8 cellular contexts compared by ENCODE assay signal in the genomic region with DNA sequence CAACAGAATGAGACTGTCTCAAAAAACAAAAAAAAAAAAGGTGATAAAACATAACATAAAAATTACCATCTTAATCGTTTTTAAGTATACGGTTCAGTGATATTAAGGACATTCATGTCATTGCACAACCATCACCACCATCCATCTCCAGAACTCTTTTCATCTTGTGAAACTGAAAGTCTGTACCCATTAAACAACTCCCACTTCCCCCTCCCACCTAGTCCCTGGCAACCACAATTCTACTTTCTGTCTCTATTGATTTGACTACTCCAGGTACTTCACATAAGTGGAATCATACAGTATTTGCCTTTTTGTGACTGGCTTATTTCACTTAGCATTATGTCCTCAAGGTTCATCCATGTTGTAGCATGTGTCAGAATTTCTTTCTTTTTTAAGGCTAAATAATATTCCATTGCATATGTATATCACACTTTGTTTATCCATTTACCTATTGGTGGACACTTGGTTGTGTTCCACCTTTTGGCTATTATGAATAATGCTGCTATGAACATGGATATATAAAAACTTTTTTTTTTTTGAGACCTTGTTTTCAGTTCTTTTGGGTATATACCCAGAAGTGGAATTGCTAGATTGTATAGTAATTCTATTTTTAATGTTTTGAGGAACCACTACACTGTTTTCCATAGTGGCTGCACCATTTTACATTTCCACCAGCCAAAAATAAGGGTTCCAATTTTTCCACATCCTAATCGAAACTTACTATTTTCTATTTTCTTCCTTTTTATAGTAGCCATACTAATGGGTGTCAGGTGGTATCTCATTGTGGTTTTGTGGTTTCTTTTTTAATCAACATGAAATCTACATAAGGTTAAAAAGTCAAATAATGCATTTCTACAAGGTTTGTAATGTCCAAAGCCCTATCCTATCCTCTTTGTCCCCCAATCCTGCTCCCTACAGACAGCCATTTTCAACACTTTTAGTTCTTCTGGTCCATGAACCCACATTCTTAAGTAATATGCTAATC.
DNase-seq lines count a peak whose midpoint lies in the region; ATAC-seq and TF ChIP-seq lines count a peak whose summit lies in the region.

No MANE protein-coding gene starts in this region.

- H3K4me3 ChIP-seq in foreskin fibroblast (ENCODE audit: low read depth in 1 of 2, low read length in 2 of 2): no peak overlapping the region

- no peak for TF ChIP-seq CTCF in foreskin fibroblast (IDR thresholded peaks at IDR 0.05; ENCODE audit: low read depth, low read length)

- ATAC-seq in GM19395 (IDR thresholded peaks at IDR 0.05; ENCODE audit: unreplicated experiment): peak; percentile 95
- peak; percentile 91 for ATAC-seq in HG03039 (IDR thresholded peaks at IDR 0.05; ENCODE audit: unreplicated experiment)

- DNase-seq in T-helper 2 cell: peak in 3 of 5 experiments; percentile 16 to 79 (median 28)
- DNase-seq in stimulated activated CD8-positive, alpha-beta memory T cell treated with anti-CD3 and anti-CD28 coated beads, Interleukin-15, amount 100 ng/mL, for 48 hours (ENCODE audit: low read depth in 2 of 2): peak; percentile 11 to 36
- no peak for DNase-seq in foreskin fibroblast
- DNase-seq in cerebellar nuclear complex (lab: John Stamatoyannopoulos, UW): no peak
- DNase-seq in superior temporal gyrus (ENCODE audit: extremely low spot score): no peak
- no peak for DNase-seq in activated CD8-positive, alpha-beta memory T cell treated with anti-CD3 and anti-CD28 coated beads for 24 hours

Comparison
In these comparisons a context has a peak if more than half of its experiments do, and no peak if none do; other contexts are left out.
1. DNase-seq: peak in T-helper 2 cell (3 of 5) and stimulated activated CD8-positive, alpha-beta memory T cell treated with anti-CD3 and anti-CD28 coated beads, Interleukin-15, amount 100 ng/mL, for 48 hours (2 of 2); none in foreskin fibroblast (0 of 2), cerebellar nuclear complex (0 of 2), superior temporal gyrus (single experiment) and activated CD8-positive, alpha-beta memory T cell treated with anti-CD3 and anti-CD28 coated beads for 24 hours (single experiment).